In the genomic region with DNA sequence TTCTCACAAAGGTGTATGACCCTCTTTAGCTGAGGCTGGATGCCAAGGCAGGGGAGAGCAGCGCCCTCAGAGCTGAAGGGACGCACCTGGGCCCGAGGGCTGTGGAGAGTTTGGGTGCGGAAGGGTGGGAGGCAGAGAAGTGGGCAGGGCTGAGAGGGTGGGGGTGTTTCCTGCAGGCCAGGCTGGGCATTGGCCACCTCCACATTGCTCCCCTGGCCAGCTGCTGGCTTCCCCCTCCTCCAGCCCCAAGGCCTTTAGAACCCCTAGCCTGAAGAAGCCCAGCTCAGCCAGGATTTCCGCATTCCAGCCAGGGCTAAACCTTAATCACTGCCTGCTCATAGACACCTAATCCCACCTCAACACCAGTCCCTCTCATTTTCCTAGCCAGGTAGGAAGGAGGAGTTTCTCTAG, we compare ENCODE assay signal across 2 cellular contexts.
A peak's percentile ranks its signal among the peaks of the same experiment; 100 is the strongest.
TF ChIP-seq lines count a peak whose summit lies in the region.

No MANE protein-coding gene starts in this region.

TF ChIP-seq in endothelial cell of umbilical vein, 7 proteins besides CTCF, POLR2A, EP300 and RAD21:
- TF ChIP-seq GATA2 (IDR thresholded peaks at IDR 0.05; ENCODE audit: insufficient read depth, insufficient read length, low read depth, low read length) (no peak), JUN (IDR thresholded peaks at IDR 0.05; ENCODE audit: borderline replicate concordance, insufficient read depth, insufficient read length, low read depth) (no peak), EZH2 (IDR thresholded peaks at IDR 0.05; ENCODE audit: borderline replicate concordance, low read depth, low read length, severe bottlenecking) (no peak), FOS (IDR thresholded peaks at IDR 0.05; ENCODE audit: borderline replicate concordance, insufficient read depth, low read length) (no peak)

TF ChIP-seq in HepG2, 621 proteins besides CTCF, POLR2A, EP300 and RAD21:
- TF ChIP-seq ZC3H4 (CRISPR knock-in tag; IDR thresholded peaks at IDR 0.05; ENCODE audit: borderline replicate concordance) (no peak), RBFOX2 (IDR thresholded peaks at IDR 0.05; ENCODE audit: low read depth, low read length) (peak; percentile 51; the same call in 1 of the 2 replicates), PPARG (CRISPR knock-in tag; conservative IDR thresholded peaks at IDR 0.05) (no peak)
